Comparison of ENCODE assay signal across 22 cellular contexts in genomic region chr4:183889190-183889589, GRCh38. TPM values are rescaled to one million over a fixed set of nuclear protein-coding genes. Genes with fewer than 3 reads are reported as not detected.
"Had no signal": no experiment of that assay in that cellular context is flagged by ENCODE, and none has a peak within 500 bp of the region (broad histone marks: within the 10 kb centered on the region; RNA-seq: fewer than 3 reads in every experiment).

No MANE protein-coding gene starts in this region.

- H3K36me3 ChIP-seq: MG63, SJSA1 had no signal

- H3K4me3 ChIP-seq: K562, MG63, SJSA1, SK-N-MC had no signal

- H3K4me1 ChIP-seq: SJSA1 had no signal

- DNase-seq: MG63, NCI-H1092, NCI-H1105 treated with DMSO at 0.1 percent for 48 hours, NCI-H1417 treated with DMSO at 0.1 percent for 48 hours, NCI-H146, NCI-H1694 treated with DMSO at 0.1 percent for 48 hours, NCI-H1930, NCI-H2081, NCI-H2171, NCI-H226, NCI-H446, NCI-H510A, NCI-H524 treated with DMSO at 0.1 percent for 48 hours, NCI-H69, NCI-H774, Right ventricle myocardium superior, RPMI8226, SIG-M5 had no signal

- ATAC-seq: K562 had no signal

- H3K9me3 ChIP-seq: MG63, SJSA1 had no signal

- H3K27me3 ChIP-seq: MG63, SJSA1 had no signal

- H3K27ac ChIP-seq: SJSA1, SK-N-MC had no signal

RNA-seq across cellular contexts. Expression of gene STOX2, which starts 15.9 kb away (rescaled TPM):
- polyA plus RNA-seq: IgD-negative memory B cell, K562 had no signal
